Comparison of ENCODE assay signal across 21 cellular contexts in the genomic region with DNA sequence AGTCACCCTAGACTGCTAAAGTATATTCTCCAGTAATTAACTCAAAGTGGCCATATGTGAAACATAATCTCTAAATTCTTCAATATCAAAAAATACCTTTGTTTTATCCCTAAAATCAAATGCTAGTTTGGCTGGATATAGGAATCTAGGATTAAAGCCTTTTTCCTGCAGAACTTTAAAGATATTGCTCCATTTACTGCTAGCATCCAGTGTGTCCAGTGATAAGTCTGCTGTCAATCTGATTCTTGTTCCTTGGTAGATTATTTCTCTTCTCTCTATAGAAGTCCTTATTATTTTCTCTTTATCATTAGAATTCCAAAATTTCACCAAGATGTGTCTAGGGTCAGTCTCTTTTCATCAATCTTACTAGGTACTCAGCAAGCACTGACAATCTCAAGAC.
"Had no signal": no experiment of that assay in that cellular context is flagged by ENCODE, and none has a peak within 500 bp of the region (broad histone marks: within the 10 kb centered on the region; RNA-seq: fewer than 3 reads in every experiment).

No MANE protein-coding gene starts in this region.

- H3K27me3 Mint-ChIP-seq: activated B cell treated with CpG ODN at 0.5 μM for 24 hours; stimulated activated naive CD8-positive, alpha-beta T cell treated with anti-CD3 and anti-CD28 coated beads, Interleukin-15, amount 100 ng/mL, for 72 hours had no signal

- H3K27me3 ChIP-seq: esophagus muscularis mucosa, sigmoid colon, spleen had no signal

- H3K4me3 ChIP-seq: coronary artery, esophagus muscularis mucosa, lung, psoas muscle, sigmoid colon, spleen had no signal

- H3K27ac Mint-ChIP-seq: activated B cell treated with CpG ODN at 0.5 μM for 24 hours; activated CD8-positive, alpha-beta T cell treated with anti-CD3 and anti-CD28 coated beads, Interleukin-2, amount 10 ng/mL, durations not matched to agents 7 days and 5 days; activated naive CD8-positive, alpha-beta T cell; brain; stimulated activated naive CD8-positive, alpha-beta T cell treated with anti-CD3 and anti-CD28 coated beads, Interleukin-15, amount 100 ng/mL, for 72 hours; type B pancreatic cell had no signal

- H3K27ac ChIP-seq: coronary artery, esophagus muscularis mucosa, psoas muscle, sigmoid colon, spleen had no signal

- FAIRE-seq: islet of Langerhans had no signal

- H3K36me3 ChIP-seq: esophagus muscularis mucosa, sigmoid colon, spleen had no signal

- H3K4me1 ChIP-seq: psoas muscle, spleen had no signal

- H3K36me3 Mint-ChIP-seq: activated naive CD8-positive, alpha-beta T cell; brain; type B pancreatic cell had no signal

- ATAC-seq: activated CD8-positive, alpha-beta T cell treated with anti-CD3 and anti-CD28 coated beads, Interleukin-2, amount 10 ng/mL, durations not matched to agents 7 days and 5 days; left colon; psoas muscle; stimulated activated naive CD8-positive, alpha-beta T cell treated with anti-CD3 and anti-CD28 coated beads, Interleukin-15, amount 100 ng/mL, for 72 hours had no signal

- H3K4me1 Mint-ChIP-seq: activated B cell treated with CpG ODN at 0.5 μM for 24 hours; neural crest cell; stimulated activated naive CD8-positive, alpha-beta T cell treated with anti-CD3 and anti-CD28 coated beads, Interleukin-15, amount 100 ng/mL, for 72 hours had no signal

- DNase-seq: activated B cell treated with CpG ODN at 0.5 μM for 24 hours; activated CD4-positive, alpha-beta T cell treated with anti-CD3 and anti-CD28 coated beads for 48 hours; activated CD8-positive, alpha-beta memory T cell treated with anti-CD3 and anti-CD28 coated beads, Interleukin-2, amount 50 U/mL, for 4 hours; activated CD8-positive, alpha-beta T cell treated with anti-CD3 and anti-CD28 coated beads, Interleukin-2, amount 10 ng/mL, durations not matched to agents 7 days and 5 days; activated gamma-delta T cell; activated T-cell treated with anti-CD3 and anti-CD28 coated beads, Interleukin-2, amount 50 U/mL, for 48 hours; central memory CD4-positive, alpha-beta T cell; left colon; midbrain; psoas muscle; sigmoid colon; spleen; stimulated activated naive CD8-positive, alpha-beta T cell treated with anti-CD3 and anti-CD28 coated beads, Interleukin-15, amount 100 ng/mL, for 72 hours had no signal

- H3K4me3 Mint-ChIP-seq: activated B cell treated with CpG ODN at 0.5 μM for 24 hours; activated CD8-positive, alpha-beta T cell treated with anti-CD3 and anti-CD28 coated beads, Interleukin-2, amount 10 ng/mL, durations not matched to agents 7 days and 5 days; activated naive CD8-positive, alpha-beta T cell; brain; neural crest cell; stimulated activated naive CD8-positive, alpha-beta T cell treated with anti-CD3 and anti-CD28 coated beads, Interleukin-15, amount 100 ng/mL, for 72 hours; type B pancreatic cell had no signal
